In the genomic region with DNA sequence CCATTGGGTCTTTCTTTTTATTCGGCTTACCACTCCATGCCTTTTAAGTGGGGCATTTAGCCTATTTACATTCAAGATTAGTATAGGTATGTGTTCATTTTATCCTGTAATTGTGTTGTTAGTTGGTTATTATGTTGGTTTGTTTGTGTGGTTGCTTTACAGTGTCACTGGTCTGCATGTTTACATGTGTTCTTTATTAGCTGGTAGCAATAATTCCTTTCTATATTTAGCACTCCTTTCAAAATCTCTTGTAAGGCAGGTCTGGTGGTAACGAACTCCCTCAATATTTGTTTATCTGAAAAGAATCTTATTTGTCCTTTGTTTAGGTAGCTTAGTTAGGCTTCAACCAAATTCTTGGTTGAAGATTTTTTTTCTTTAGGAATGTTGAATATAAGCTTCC, we compare ENCODE assay signal across 20 cellular contexts.
DNase-seq lines count a peak whose midpoint lies in the region; ATAC-seq and TF ChIP-seq lines count a peak whose summit lies in the region.
"Had no signal": no experiment of that assay in that cellular context is flagged by ENCODE, and none has a peak within 500 bp of the region (broad histone marks: within the 10 kb centered on the region; RNA-seq: fewer than 3 reads in every experiment).

No MANE protein-coding gene starts in this region.

- H3K27me3 ChIP-seq in adipocyte (replicated peaks; ENCODE audit: control insufficient read depth, insufficient read depth, low read length) (no peaks in the 10 kb centered on the region), left lung (peaks cover 0 to 8% of the 10 kb centered on the region in 2 donors)
- H3K27me3 ChIP-seq: BLaER1 treated with 17β-estradiol and CSF1 and Interleukin-3, amounts not matched to agents 10 nM and 100 nM had no signal

- intact Hi-C loops in left lung (cut with DNase I) = no loop called here

- H3K4me3 ChIP-seq in AG10803 (ENCODE audit: low read length) (no peak overlapping the region), adipocyte (ENCODE audit: low read length) (no peak overlapping the region), left lung (no peak overlapping the region)
- H3K4me3 ChIP-seq: A549; BLaER1 treated with 17β-estradiol and CSF1 and Interleukin-3, amounts not matched to agents 10 nM and 100 nM; GM12878 had no signal

- no peak for ATAC-seq in left lung
- ATAC-seq: A549; CD8-positive, alpha-beta T cell; GM12878 had no signal

- H3K9me3 ChIP-seq in adipocyte (ENCODE audit: control insufficient read depth, low read length) = no peaks in the 10 kb centered on the region
- H3K9me3 ChIP-seq in left lung = no peaks in the 10 kb centered on the region
- H3K9me3 ChIP-seq: A549, Caco-2 had no signal

- no peak overlapping the region for H3K27ac ChIP-seq in left lung
- H3K27ac ChIP-seq: 22Rv1; A549; BLaER1 treated with 17β-estradiol and CSF1 and Interleukin-3, amounts not matched to agents 10 nM and 100 nM; C4-2B had no signal

- peak; percentile 53 for DNase-seq in AG10803 (ENCODE audit: low read depth)
- DNase-seq in adipocyte (ENCODE audit: low read depth) = peak; percentile 31
- DNase-seq in fibroblast of gingiva (ENCODE audit: low read depth) = peak; percentile 80
- DNase-seq in fibroblast of peridontal ligament (ENCODE audit: extremely low read depth) = peak; percentile 9
- no peak for DNase-seq in NCI-H1092 (lab: John Stamatoyannopoulos, UW)
- no peak for DNase-seq in AG08395 (ENCODE audit: low spot score)
- no peak for DNase-seq in left lung
- DNase-seq in NCI-H2081 (lab: John Stamatoyannopoulos, UW) = no peak
- DNase-seq: AML-193; Caco-2; Calu3; CD4-positive, alpha-beta T cell; CD8-positive, alpha-beta T cell; DMS79 treated with DMSO at 0.1 percent for 48 hours; GDM1 had no signal

- H3K9ac ChIP-seq in adipocyte (ENCODE audit: low read length) = no peak overlapping the region
- H3K9ac ChIP-seq: BLaER1 treated with 17β-estradiol and CSF1 and Interleukin-3, amounts not matched to agents 10 nM and 100 nM had no signal

- no peaks in the 10 kb centered on the region for H3K36me3 ChIP-seq in adipocyte (ENCODE audit: control insufficient read depth, insufficient read depth, low read length, severe bottlenecking)
- H3K36me3 ChIP-seq in left lung = no peaks in the 10 kb centered on the region
- H3K36me3 ChIP-seq: BLaER1 treated with 17β-estradiol and CSF1 and Interleukin-3, amounts not matched to agents 10 nM and 100 nM had no signal

- H3K4me1 ChIP-seq in adipocyte (ENCODE audit: control insufficient read depth, insufficient read depth, low read length) (peaks cover 3% of the 10 kb centered on the region), left lung (no peaks in the 10 kb centered on the region)
- H3K4me1 ChIP-seq: A549; BLaER1 treated with 17β-estradiol and CSF1 and Interleukin-3, amounts not matched to agents 10 nM and 100 nM; Caco-2 had no signal

- TF ChIP-seq CTCF in AG10803 (conservative IDR thresholded peaks at IDR 0.05; ENCODE audit: low read length) (no peak), left lung (IDR thresholded peaks at IDR 0.05) (no peak)

Comparison
In these comparisons a context has a peak if more than half of its experiments do, and no peak if none do; other contexts are left out.
1. DNase-seq: peak in AG10803 (single experiment), adipocyte (single experiment), fibroblast of gingiva (single experiment) and fibroblast of peridontal ligament (single experiment); none in NCI-H1092 (single experiment), AG08395 (single experiment), left lung (0 of 2) and NCI-H2081 (0 of 2).